6 cellular contexts compared by ENCODE assay signal in the genomic region with DNA sequence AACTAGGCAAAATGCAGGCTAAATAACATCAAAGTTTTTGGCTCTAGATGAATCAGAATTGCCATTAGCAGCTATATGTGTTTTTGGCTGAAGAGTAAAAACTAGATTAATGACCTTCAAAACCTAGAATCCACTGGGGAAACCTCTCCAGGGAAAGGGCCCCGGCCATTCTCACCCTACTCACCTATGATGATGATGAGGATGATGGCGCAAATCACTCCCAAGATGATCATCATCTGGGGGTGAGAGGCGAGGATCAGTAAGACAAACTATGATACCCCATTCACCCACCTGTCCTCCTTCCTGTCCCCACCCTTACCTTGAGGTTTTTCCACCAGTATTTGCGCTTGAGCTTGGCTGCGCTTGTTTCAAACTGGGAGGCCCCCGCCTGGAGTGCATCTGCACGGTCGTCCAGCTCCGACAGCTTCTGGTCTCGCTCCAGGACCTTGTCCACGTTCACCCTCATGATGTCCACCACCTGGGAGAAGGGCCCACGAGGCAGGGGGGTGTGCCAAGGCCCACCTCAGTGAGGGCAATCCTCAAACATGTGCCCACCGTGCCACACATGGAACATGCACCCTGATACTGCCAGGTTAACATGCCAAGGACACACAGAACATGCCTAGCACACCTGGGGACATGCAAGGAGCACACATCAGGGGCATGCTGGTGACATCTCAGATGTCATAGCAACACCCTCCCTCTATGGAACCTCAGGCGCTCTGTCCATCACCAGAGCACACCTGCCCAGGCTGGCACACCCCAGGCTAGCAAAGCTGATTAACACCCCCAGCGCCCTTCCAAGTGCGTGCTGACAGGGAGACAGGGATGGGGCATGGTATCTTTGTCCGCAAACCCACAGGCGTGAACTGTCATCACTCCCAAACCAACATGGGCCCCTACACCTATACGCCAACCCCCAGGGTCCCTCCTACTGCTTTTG. TPM values are rescaled to one million over a fixed set of nuclear protein-coding genes. Genes with fewer than 3 reads are reported as not detected.
DNase-seq lines count a peak whose midpoint lies in the region; ATAC-seq lines count a peak whose summit lies in the region.

No MANE protein-coding gene starts in this region.

- no peak for ATAC-seq in stimulated activated naive CD8-positive, alpha-beta T cell treated with anti-CD3 and anti-CD28 coated beads, Interleukin-15, Interleukin-2, amounts not matched to agents 100 U/mL and 50 U/mL, for 24 hours
- ATAC-seq in HG03442 (IDR thresholded peaks at IDR 0.05; ENCODE audit: unreplicated experiment), result no peak

- no peak for DNase-seq in stimulated activated naive CD8-positive, alpha-beta T cell treated with anti-CD3 and anti-CD28 coated beads, Interleukin-15, Interleukin-2, amounts not matched to agents 100 U/mL and 50 U/mL, for 24 hours
- DNase-seq in amygdala (lab: John Stamatoyannopoulos, UW) (no peak), A172 (ENCODE audit: low spot score) (no peak)

- no peaks in the 10 kb centered on the region for H3K9me3 Mint-ChIP-seq in stimulated activated naive CD8-positive, alpha-beta T cell treated with anti-CD3 and anti-CD28 coated beads, Interleukin-15, Interleukin-2, amounts not matched to agents 100 ng/mL and 50 ng/mL, for 24 hours

- peak overlapping the region; percentile 94 for H3K4me3 ChIP-seq in iPS-11a (ENCODE audit: low read depth, low read length)

- H3K27me3 Mint-ChIP-seq in stimulated activated naive CD8-positive, alpha-beta T cell treated with anti-CD3 and anti-CD28 coated beads, Interleukin-15, Interleukin-2, amounts not matched to agents 100 ng/mL and 50 ng/mL, for 24 hours, result no peaks in the 10 kb centered on the region

- H3K4me3 Mint-ChIP-seq in stimulated activated naive CD8-positive, alpha-beta T cell treated with anti-CD3 and anti-CD28 coated beads, Interleukin-15, Interleukin-2, amounts not matched to agents 100 ng/mL and 50 ng/mL, for 24 hours, result peak overlapping the region; percentile 89

- H3K4me1 Mint-ChIP-seq in stimulated activated naive CD8-positive, alpha-beta T cell treated with anti-CD3 and anti-CD28 coated beads, Interleukin-15, Interleukin-2, amounts not matched to agents 100 ng/mL and 50 ng/mL, for 24 hours (ENCODE audit: low read depth), result peaks cover 61% of the 10 kb centered on the region

- peak overlapping the region; percentile 96 for H3K27ac Mint-ChIP-seq in stimulated activated naive CD8-positive, alpha-beta T cell treated with anti-CD3 and anti-CD28 coated beads, Interleukin-15, Interleukin-2, amounts not matched to agents 100 ng/mL and 50 ng/mL, for 24 hours

- peaks cover 30% of the 10 kb centered on the region for H3K36me3 Mint-ChIP-seq in stimulated activated naive CD8-positive, alpha-beta T cell treated with anti-CD3 and anti-CD28 coated beads, Interleukin-15, Interleukin-2, amounts not matched to agents 100 ng/mL and 50 ng/mL, for 24 hours (ENCODE audit: low read depth)

RNA-seq across cellular contexts. Expression of gene VAMP2, which starts 1.2 kb away (rescaled TPM):
- total RNA-seq in A172 (2014; rRNA removed; shearing (Covaris generic)), result 1.9 and 4.3 TPM in 2 replicates

RNA-seq across cellular contexts. Expression of gene PER1, which starts 9.4 kb away (rescaled TPM):
- 6.9 and 7.5 TPM in 2 replicates for total RNA-seq in A172 (2014; rRNA removed; shearing (Covaris generic))

RNA-seq across cellular contexts. Expression of gene TMEM107, which starts 14.6 kb away (rescaled TPM):
- total RNA-seq in A172 (2014; rRNA removed; shearing (Covaris generic)), result 35.8 and 39.3 TPM in 2 replicates

RNA-seq across cellular contexts. Expression of gene BORCS6, which starts 28.4 kb away (rescaled TPM):
- 8.8 and 10.9 TPM in 2 replicates for total RNA-seq in A172 (2014; rRNA removed; shearing (Covaris generic))

RNA-seq across cellular contexts. Expression of gene HES7, which starts 37.7 kb away (rescaled TPM):
- total RNA-seq in A172 (2014; rRNA removed; shearing (Covaris generic)), result not detected in 2 replicates
